8 cellular contexts compared by ENCODE assay signal in genomic region chr2:91508816-91509215, GRCh38.
DNase-seq lines count a peak whose midpoint lies in the region; ATAC-seq and TF ChIP-seq lines count a peak whose summit lies in the region.
"Not testable (repeated sequence)": the region's sequence is repeated elsewhere in the genome, so short reads cannot be mapped to it uniquely, and the experiment has no call there.

No MANE protein-coding gene starts in this region.

- not testable (repeated sequence) for H3K4me3 Mint-ChIP-seq in CD14-positive monocyte; chondrocyte (ENCODE audit: unreplicated experiment); osteocyte (ENCODE audit: unreplicated experiment)

- H3K27me3 Mint-ChIP-seq in CD14-positive monocyte (ENCODE audit: low read depth in 3 of 3); chondrocyte (ENCODE audit: low read depth); osteocyte (ENCODE audit: unreplicated experiment): not testable (repeated sequence)

- TF ChIP-seq CTCF in CD14-positive monocyte (IDR thresholded peaks at IDR 0.05); chondrocyte (IDR thresholded peaks at IDR 0.05); lung (IDR thresholded peaks at IDR 0.05; ENCODE audit: control extremely low read depth, extremely low read depth); osteocyte (IDR thresholded peaks at IDR 0.05); sigmoid colon (IDR thresholded peaks at IDR 0.05); upper lobe of right lung (IDR thresholded peaks at IDR 0.05): not testable (repeated sequence)

- ATAC-seq in right cardiac atrium; left lobe of liver; lung (ENCODE audit: insufficient read depth, low FRiP score); upper lobe of right lung: not testable (repeated sequence)

- H3K9me3 Mint-ChIP-seq in CD14-positive monocyte, result peaks cover 0 to 15% (median 7%) of the 10 kb centered on the region in 7 donors
- not testable (repeated sequence) for H3K9me3 Mint-ChIP-seq in chondrocyte (ENCODE audit: low read depth); osteocyte (ENCODE audit: unreplicated experiment)

- not testable (repeated sequence) for H3K27ac ChIP-seq in right cardiac atrium (ENCODE audit: low read length); lung (ENCODE audit: low read depth in 1 of 2, low read length in 1 of 2); sigmoid colon; upper lobe of right lung

- not testable (repeated sequence) for H3K4me1 ChIP-seq in right cardiac atrium (ENCODE audit: control insufficient read depth, insufficient read depth, low read length); lung (ENCODE audit: control insufficient read depth in 2 of 2, insufficient read depth in 2 of 2, low read length in 2 of 2); sigmoid colon; upper lobe of right lung

- not testable (repeated sequence) for H3K4me3 ChIP-seq in right cardiac atrium (ENCODE audit: low read length); lung; sigmoid colon; upper lobe of right lung

- not testable (repeated sequence) for H3K4me1 Mint-ChIP-seq in CD14-positive monocyte; chondrocyte (ENCODE audit: low read depth); osteocyte (ENCODE audit: unreplicated experiment)

- H3K27me3 ChIP-seq in right cardiac atrium (ENCODE audit: control insufficient read depth, insufficient read depth); lung (ENCODE audit: control insufficient read depth, insufficient read depth); sigmoid colon; upper lobe of right lung: not testable (repeated sequence)

- not testable (repeated sequence) for H3K9me3 ChIP-seq in right cardiac atrium (ENCODE audit: control insufficient read depth, low read length); lung (ENCODE audit: control insufficient read depth in 2 of 2, insufficient read depth in 1 of 2, low read length in 1 of 2); sigmoid colon; upper lobe of right lung

- H3K36me3 ChIP-seq in lung (ENCODE audit: control insufficient read depth in 2 of 2, insufficient read depth in 2 of 2, low read length in 2 of 2); sigmoid colon; upper lobe of right lung: not testable (repeated sequence)

- WGBS in right cardiac atrium, result 78% methylated on average over 3 of the region's 4 CpGs
- WGBS in lung, 2 donors, result 59 to 93% methylated on average over 1 to 3 of the region's 4 CpGs
- WGBS in sigmoid colon, 2 donors, result 80 to 84% methylated on average over 4 of the region's 4 CpGs

- not testable (repeated sequence) for H3K27ac Mint-ChIP-seq in CD14-positive monocyte; chondrocyte (ENCODE audit: unreplicated experiment); osteocyte (ENCODE audit: unreplicated experiment)

- not testable (repeated sequence) for TF ChIP-seq POLR2A in sigmoid colon (IDR thresholded peaks at IDR 0.05)

- not testable (repeated sequence) for TF ChIP-seq EP300 in sigmoid colon (IDR thresholded peaks at IDR 0.05)

- DNase-seq in CD14-positive monocyte (ENCODE audit: low spot score) (peak; percentile 44), chondrocyte (ENCODE audit: low spot score) (peak; percentile 59), right cardiac atrium (peak in 2 of 3 donors; percentile 19 to 29), left lobe of liver (ENCODE audit: low spot score) (peak; percentile 32), lung (ENCODE audit: low spot score) (peak; percentile 7), osteocyte (ENCODE audit: extremely low spot score, unreplicated experiment) (peak; percentile 80), sigmoid colon (peak; percentile 47), upper lobe of right lung (peak; percentile 31)

- intact Hi-C loops in CD14-positive monocyte (cut with micrococcal nuclease); right cardiac atrium (cut with DNase I); sigmoid colon (cut with DNase I); upper lobe of right lung (cut with DNase I): not testable (repeated sequence)

- not testable (repeated sequence) for H3K36me3 Mint-ChIP-seq in CD14-positive monocyte; chondrocyte (ENCODE audit: low read depth); osteocyte (ENCODE audit: unreplicated experiment)

Comparison
In these comparisons a context has a peak if more than half of its experiments do, and no peak if none do; other contexts are left out.
1. DNase-seq: peak in every context shown above with its lines; median percentile 80 in osteocyte; 59 in chondrocyte; 47 in sigmoid colon; 44 in CD14-positive monocyte; 32 in left lobe of liver; 31 in upper lobe of right lung; 24 in right cardiac atrium; 7 in lung.